Comparison of ENCODE assay signal across 14 cellular contexts in genomic region chr3:37992271-37993066, GRCh38. TPM values are rescaled to one million over a fixed set of nuclear protein-coding genes. Genes with fewer than 3 reads are reported as not detected.
DNase-seq lines count a peak whose midpoint lies in the region; ATAC-seq, FAIRE-seq and TF ChIP-seq lines count a peak whose summit lies in the region.
"Had no signal": no experiment of that assay in that cellular context is flagged by ENCODE, and none has a peak within 500 bp of the region (broad histone marks: within the 10 kb centered on the region; RNA-seq: fewer than 3 reads in every experiment).

No MANE protein-coding gene starts in this region.

- no peaks in the 10 kb centered on the region for H3K36me3 ChIP-seq in naive thymus-derived CD4-positive, alpha-beta T cell (ENCODE audit: control insufficient read depth in 2 of 3, insufficient read depth in 3 of 3, low read length in 3 of 3)
- H3K36me3 ChIP-seq: vagina had no signal

- intact Hi-C loops in CD4-positive, alpha-beta T cell (cut with DNase I, micrococcal nuclease), result no loop called here
- intact Hi-C loops in naive thymus-derived CD4-positive, alpha-beta T cell (cut with micrococcal nuclease), result no loop called here

- no peak for FAIRE-seq in GM19239 (lab: Jason Lieb, UNC)

- CTCF ChIA-PET in CD4-positive, alpha-beta T cell (lab: Charles Lee), result interaction anchor here (1.0 kb wide), 1 partner anchor 17 kb away, joined by 3 read pairs; no protein-coding TSS in a partner anchor
- CTCF ChIA-PET in naive thymus-derived CD4-positive, alpha-beta T cell (lab: Charles Lee), result interaction anchor here (0.6 to 1.6 kb wide), 3 partner anchors 17 to 134 kb away, joined by 3 read pairs; partner anchors contain the start of gene DLEC1

- no peak for DNase-seq in CD4-positive, alpha-beta T cell
- DNase-seq in LoVo (ENCODE audit: low spot score) (peak; percentile 85), ecto neural progenitor cell (ENCODE audit: low spot score) (peak; percentile 38), NCI-H82 (lab: John Stamatoyannopoulos, UW) (no peak), GM19239 (ENCODE audit: insufficient read length, low spot score) (no peak), HuH-7 (ENCODE audit: low spot score) (no peak)
- no peak for DNase-seq in naive thymus-derived CD4-positive, alpha-beta T cell
- DNase-seq: activated gamma-delta T cell, dermis blood vessel endothelial cell, HCEC 1CT, Karpas-422 had no signal

- H3K27me3 ChIP-seq in CD4-positive, alpha-beta T cell (ENCODE audit: control insufficient read depth, insufficient read depth, low read length), result no peaks in the 10 kb centered on the region
- H3K27me3 ChIP-seq in naive thymus-derived CD4-positive, alpha-beta T cell (ENCODE audit: control insufficient read depth in 2 of 2, insufficient read depth in 2 of 2, low read length in 2 of 2), result no peaks in the 10 kb centered on the region
- H3K27me3 ChIP-seq: BLaER1, vagina had no signal

- no peak overlapping the region for H3K4me3 ChIP-seq in naive thymus-derived CD4-positive, alpha-beta T cell (ENCODE audit: low read length)

- no peak for TF ChIP-seq CTCF in CD4-positive, alpha-beta T cell (IDR thresholded peaks at IDR 0.05)

- H3K9me3 ChIP-seq in CD4-positive, alpha-beta T cell (ENCODE audit: control insufficient read depth, low read length), result no peaks in the 10 kb centered on the region
- no peaks in the 10 kb centered on the region for H3K9me3 ChIP-seq in naive thymus-derived CD4-positive, alpha-beta T cell (ENCODE audit: control insufficient read depth in 2 of 3, low read length in 3 of 3)
- H3K9me3 ChIP-seq: BLaER1, vagina had no signal

- H3K36me3 Mint-ChIP-seq in CD4-positive, alpha-beta T cell (ENCODE audit: low read depth), result peaks cover 34% of the 10 kb centered on the region
- peaks cover 7 to 24% (median 7%) of the 10 kb centered on the region in 5 donors for H3K36me3 Mint-ChIP-seq in naive thymus-derived CD4-positive, alpha-beta T cell

- POLR2A ChIA-PET in CD4-positive, alpha-beta T cell (lab: Charles Lee), result no interaction called here
- POLR2A ChIA-PET in naive thymus-derived CD4-positive, alpha-beta T cell (lab: Charles Lee), result interaction anchor here (0.6 to 1.8 kb wide), 3 partner anchors 46 to 245 kb away, joined by 3 to 4 read pairs (median 3); partner anchors contain the start of gene ACAA1

- peaks cover 49% of the 10 kb centered on the region for H3K4me1 Mint-ChIP-seq in CD4-positive, alpha-beta T cell (ENCODE audit: low read depth)
- peaks cover 34 to 55% (median 45%) of the 10 kb centered on the region in 7 donors for H3K4me1 Mint-ChIP-seq in naive thymus-derived CD4-positive, alpha-beta T cell

- peaks cover 37 to 38% of the 10 kb centered on the region in 2 donors for H3K4me1 ChIP-seq in naive thymus-derived CD4-positive, alpha-beta T cell (ENCODE audit: control insufficient read depth in 2 of 2, insufficient read depth in 2 of 2, low read length in 2 of 2)

- H3K9me3 Mint-ChIP-seq in CD4-positive, alpha-beta T cell, result no peaks in the 10 kb centered on the region
- H3K9me3 Mint-ChIP-seq in naive thymus-derived CD4-positive, alpha-beta T cell, result no peaks in the 10 kb centered on the region

- no peak overlapping the region for H3K27ac ChIP-seq in CD4-positive, alpha-beta T cell (ENCODE audit: low read depth, low read length)
- H3K27ac ChIP-seq in naive thymus-derived CD4-positive, alpha-beta T cell (ENCODE audit: low read depth, low read length), result no peak overlapping the region

- peak overlapping the region; percentile 97 for H3K4me3 Mint-ChIP-seq in CD4-positive, alpha-beta T cell
- H3K4me3 Mint-ChIP-seq in naive thymus-derived CD4-positive, alpha-beta T cell, result peak overlapping the region in 8 of 10 donors; percentile 29 to 98 (median 96)

- no peak for ATAC-seq in CD4-positive, alpha-beta T cell (ENCODE audit: poor library complexity)
- ATAC-seq in naive thymus-derived CD4-positive, alpha-beta T cell, result no peak
- ATAC-seq in HG03432 (IDR thresholded peaks at IDR 0.05; ENCODE audit: unreplicated experiment), result no peak

- H3K27ac Mint-ChIP-seq in CD4-positive, alpha-beta T cell, result peak overlapping the region; percentile 95
- H3K27ac Mint-ChIP-seq in naive thymus-derived CD4-positive, alpha-beta T cell, result peak overlapping the region in 8 of 9 donors; percentile 94 to 97 (median 96)

- no peaks in the 10 kb centered on the region for H3K27me3 Mint-ChIP-seq in CD4-positive, alpha-beta T cell
- no peaks in the 10 kb centered on the region for H3K27me3 Mint-ChIP-seq in naive thymus-derived CD4-positive, alpha-beta T cell

RNA-seq across cellular contexts. Expression of gene VILL, which starts 1.9 kb away (rescaled TPM):
- 10 to 100 TPM; 23.2 to 24.4 TPM for total RNA-seq in CD4-positive, alpha-beta T cell
- 10 to 100 TPM; 22.4 to 43.3 (median 29.5) TPM for total RNA-seq in naive thymus-derived CD4-positive, alpha-beta T cell
- polyA plus RNA-seq in naive thymus-derived CD4-positive, alpha-beta T cell, result 10 to 100 TPM; 15.7 to 28.9 TPM

RNA-seq across cellular contexts. Expression of gene PLCD1, which starts 37.0 kb away (rescaled TPM):
- total RNA-seq in CD4-positive, alpha-beta T cell, result 10 to 100 TPM; 67.0 to 69.8 TPM
- 10 to 100 TPM; 18.4 to 44.0 (median 41.3) TPM for total RNA-seq in naive thymus-derived CD4-positive, alpha-beta T cell
- 10 to 100 TPM; 13.1 to 26.3 TPM for polyA plus RNA-seq in naive thymus-derived CD4-positive, alpha-beta T cell

RNA-seq across cellular contexts. Expression of gene DLEC1, which starts 46.5 kb away (rescaled TPM):
- total RNA-seq in CD4-positive, alpha-beta T cell, result 1 to 10 TPM; 4.4 to 5.1 TPM
- 1 to 10 TPM; 1.5 to 9.4 (median 7.5) TPM for total RNA-seq in naive thymus-derived CD4-positive, alpha-beta T cell
- under 1 TPM; 0.41 to 0.73 TPM for polyA plus RNA-seq in naive thymus-derived CD4-positive, alpha-beta T cell

Comparison
In these comparisons a context has a peak if more than half of its experiments do, and no peak if none do; other contexts are left out.
1. DNase-seq: peak in LoVo (single experiment) and ecto neural progenitor cell (single experiment); none in CD4-positive, alpha-beta T cell (0 of 10), naive thymus-derived CD4-positive, alpha-beta T cell (0 of 9), NCI-H82 (single experiment), GM19239 (single experiment) and HuH-7 (single experiment).